In genomic region chr20:34562643-34563042, GRCh38 we compare ENCODE assay signal across 9 cellular contexts. TPM values are rescaled to one million over a fixed set of nuclear protein-coding genes. Genes with fewer than 3 reads are reported as not detected.
DNase-seq lines count a peak whose midpoint lies in the region; ATAC-seq, FAIRE-seq and TF ChIP-seq lines count a peak whose summit lies in the region.
"Had no signal": no experiment of that assay in that cellular context is flagged by ENCODE, and none has a peak within 500 bp of the region (broad histone marks: within the 10 kb centered on the region; RNA-seq: fewer than 3 reads in every experiment).

No MANE protein-coding gene starts in this region.

- H3K4me1 ChIP-seq in kidney (ENCODE audit: control insufficient read depth in 1 of 2, insufficient read depth in 1 of 2, low read depth in 1 of 2, low read length in 2 of 2) = peaks cover 0 to 5% of the 10 kb centered on the region in 2 donors

- peak; percentile 61 for ATAC-seq in SK-N-SH treated with all-trans-retinoic acid at 6 μM for 48 hours
- ATAC-seq in HG03354 (IDR thresholded peaks at IDR 0.05; ENCODE audit: poor library complexity, severe bottlenecking, unreplicated experiment) = no peak
- no peak for ATAC-seq in GM19328 (IDR thresholded peaks at IDR 0.05; ENCODE audit: unreplicated experiment)

- peak; percentile 57 for TF ChIP-seq CTCF in GM12874 (IDR thresholded peaks at IDR 0.05; ENCODE audit: insufficient read depth, low read depth, low read length)
- peak; percentile 26 for TF ChIP-seq CTCF in kidney (IDR thresholded peaks at IDR 0.05; ENCODE audit: borderline replicate concordance, extremely low read depth, insufficient read depth)

- no peak overlapping the region for H3K4me3 ChIP-seq in kidney (ENCODE audit: low read length in 2 of 2)

- peak overlapping the region in 1 of 2 donors; percentile 28 for H3K9ac ChIP-seq in kidney (ENCODE audit: low read length in 2 of 2)

- H3K9me3 ChIP-seq in kidney (ENCODE audit: control insufficient read depth in 1 of 2, low read length in 2 of 2) = no peaks in the 10 kb centered on the region

- DNase-seq in AG20443 (ENCODE audit: low spot score) = peak; percentile 70
- DNase-seq in kidney = no peak
- DNase-seq in germinal center (ENCODE audit: low spot score) = no peak
- no peak for DNase-seq in activated CD8-positive, alpha-beta memory T cell treated with anti-CD3 and anti-CD28 coated beads for 24 hours
- DNase-seq: T-helper 9 cell had no signal

- H3K27ac ChIP-seq in kidney (ENCODE audit: low read depth in 2 of 2, low read length in 2 of 2) = no peak overlapping the region

- no peak for FAIRE-seq in kidney (lab: Jason Lieb, UNC)

- intact Hi-C loops in kidney (cut with DNase I) = no loop called here

- no peaks in the 10 kb centered on the region for H3K36me3 ChIP-seq in kidney (ENCODE audit: control insufficient read depth in 1 of 2, insufficient read depth in 2 of 2, low read length in 2 of 2)

TF ChIP-seq in SK-N-SH treated with all-trans-retinoic acid at 6 μM for 48 hours, 23 proteins besides CTCF, POLR2A, EP300 and RAD21:
- TF ChIP-seq ISL1 (CRISPR knock-in tag; IDR thresholded peaks at IDR 0.05) (no peak), CSDC2 (CRISPR knock-in tag; IDR thresholded peaks at IDR 0.05) (no peak), ESRRG (CRISPR knock-in tag; IDR thresholded peaks at IDR 0.05) (no peak), RARB (CRISPR knock-in tag; IDR thresholded peaks at IDR 0.05) (no peak), SNAI2 (CRISPR knock-in tag; IDR thresholded peaks at IDR 0.05) (no peak), TCF4 (CRISPR knock-in tag; IDR thresholded peaks at IDR 0.05; ENCODE audit: borderline replicate concordance) (no peak), TSHZ2 (CRISPR knock-in tag; IDR thresholded peaks at IDR 0.05) (no peak)

RNA-seq across cellular contexts. Expression of gene MAP1LC3A, which starts 4.1 kb away (rescaled TPM):
- 42.5 TPM for total RNA-seq in kidney
- 153 TPM for polyA plus RNA-seq in kidney (ENCODE audit: insufficient read depth, low read depth, low replicate concordance)

RNA-seq across cellular contexts. Expression of gene DYNLRB1, which starts 46.4 kb away (rescaled TPM):
- 185 TPM for total RNA-seq in kidney
- polyA plus RNA-seq in kidney (ENCODE audit: insufficient read depth, low read depth, low replicate concordance) = 676 TPM
